In genomic region chr7:28083159-28083997, GRCh38 we compare ENCODE assay signal across 15 cellular contexts.
DNase-seq lines count a peak whose midpoint lies in the region; ATAC-seq and TF ChIP-seq lines count a peak whose summit lies in the region.
"Had no signal": no experiment of that assay in that cellular context is flagged by ENCODE, and none has a peak within 500 bp of the region (broad histone marks: within the 10 kb centered on the region; RNA-seq: fewer than 3 reads in every experiment).

No MANE protein-coding gene starts in this region.

- peaks cover 0 to 2% (median 0%) of the 10 kb centered on the region in 7 donors for H3K9me3 Mint-ChIP-seq in CD14-positive monocyte
- H3K9me3 Mint-ChIP-seq in CD8-positive, alpha-beta memory T cell, result no peaks in the 10 kb centered on the region
- H3K9me3 Mint-ChIP-seq: activated CD4-positive, alpha-beta T cell treated with anti-CD3 and anti-CD28 coated beads, Interleukin-2, amount 10 ng/mL, durations not matched to agents 7 days and 5 days; activated naive CD8-positive, alpha-beta T cell treated with anti-CD3 and anti-CD28 coated beads, Interleukin-2, amount 10 ng/mL, durations not matched to agents 7 days and 5 days; CD4-positive, alpha-beta T cell had no signal

- no peaks in the 10 kb centered on the region for H3K36me3 ChIP-seq in CD8-positive, alpha-beta memory T cell (ENCODE audit: insufficient read depth, low read length)
- H3K36me3 ChIP-seq: SJCRH30 had no signal

- TF ChIP-seq CTCF in CD14-positive monocyte (IDR thresholded peaks at IDR 0.05), result no peak

- intact Hi-C loops in CD14-positive monocyte (cut with micrococcal nuclease), result no loop called here

- no peaks in the 10 kb centered on the region for H3K4me1 ChIP-seq in CD8-positive, alpha-beta memory T cell (ENCODE audit: insufficient read depth, low read length)

- POLR2A ChIA-PET in CD8-positive, alpha-beta memory T cell (lab: Charles Lee), result no interaction called here

- peaks cover 0 to 5% (median 0%) of the 10 kb centered on the region in 3 donors for H3K27me3 Mint-ChIP-seq in CD14-positive monocyte (ENCODE audit: low read depth in 3 of 3)
- no peaks in the 10 kb centered on the region for H3K27me3 Mint-ChIP-seq in CD8-positive, alpha-beta memory T cell
- H3K27me3 Mint-ChIP-seq: activated CD4-positive, alpha-beta T cell treated with anti-CD3 and anti-CD28 coated beads, Interleukin-2, amount 10 ng/mL, durations not matched to agents 7 days and 5 days; activated naive CD8-positive, alpha-beta T cell treated with anti-CD3 and anti-CD28 coated beads, Interleukin-2, amount 10 ng/mL, durations not matched to agents 7 days and 5 days; CD4-positive, alpha-beta T cell had no signal

- ATAC-seq in GM18498 (IDR thresholded peaks at IDR 0.05; ENCODE audit: unreplicated experiment), result no peak
- ATAC-seq: left colon had no signal

- H3K4me3 Mint-ChIP-seq in CD14-positive monocyte, result peak overlapping the region in 1 of 2 donors; percentile 39
- no peak overlapping the region for H3K4me3 Mint-ChIP-seq in CD8-positive, alpha-beta memory T cell
- H3K4me3 Mint-ChIP-seq: activated CD4-positive, alpha-beta T cell treated with anti-CD3 and anti-CD28 coated beads, Interleukin-2, amount 10 ng/mL, durations not matched to agents 7 days and 5 days; activated naive CD8-positive, alpha-beta T cell treated with anti-CD3 and anti-CD28 coated beads, Interleukin-2, amount 10 ng/mL, durations not matched to agents 7 days and 5 days; CD4-positive, alpha-beta T cell had no signal

- no peak overlapping the region for H3K27ac ChIP-seq in CD8-positive, alpha-beta memory T cell (ENCODE audit: low read depth, low read length)
- H3K27ac ChIP-seq: SJCRH30 had no signal

- no peaks in the 10 kb centered on the region for H3K9me3 ChIP-seq in CD8-positive, alpha-beta memory T cell (ENCODE audit: low read length)
- H3K9me3 ChIP-seq: SJCRH30 had no signal

- no peak overlapping the region for H3K4me3 ChIP-seq in CD8-positive, alpha-beta memory T cell (ENCODE audit: low read length)
- H3K4me3 ChIP-seq: SJCRH30, skin epidermis had no signal

- DNase-seq in CD14-positive monocyte (ENCODE audit: low spot score) (peak; percentile 70), SIG-M5 (lab: John Stamatoyannopoulos, UW) (peak; percentile 42), foreskin melanocyte (peak; percentile 89), renal cortical epithelial cell (ENCODE audit: low read depth) (peak; percentile 74), NCI-H128 (lab: John Stamatoyannopoulos, UW; ENCODE audit: unreplicated experiment) (no peak)
- DNase-seq in CD8-positive, alpha-beta memory T cell, result no peak
- DNase-seq in activated CD4-positive, alpha-beta T cell treated with anti-CD3 and anti-CD28 coated beads, Interleukin-2, amount 50 U/mL, for 48 hours, result no peak
- DNase-seq: activated CD4-positive, alpha-beta T cell treated with anti-CD3 and anti-CD28 coated beads, Interleukin-2, amount 10 ng/mL, durations not matched to agents 7 days and 5 days; activated naive CD8-positive, alpha-beta T cell treated with anti-CD3 and anti-CD28 coated beads, Interleukin-2, amount 10 ng/mL, durations not matched to agents 7 days and 5 days; CD4-positive, alpha-beta T cell; left colon; NCI-H2029 treated with DMSO at 0.1 percent for 48 hours; SJCRH30 had no signal

- peaks cover 90% of the 10 kb centered on the region for H3K4me1 Mint-ChIP-seq in CD14-positive monocyte
- peaks cover 3 to 4% (median 3%) of the 10 kb centered on the region in 3 donors for H3K4me1 Mint-ChIP-seq in CD8-positive, alpha-beta memory T cell
- H3K4me1 Mint-ChIP-seq: activated CD4-positive, alpha-beta T cell treated with anti-CD3 and anti-CD28 coated beads, Interleukin-2, amount 10 ng/mL, durations not matched to agents 7 days and 5 days had no signal

- H3K36me3 Mint-ChIP-seq in CD14-positive monocyte, result peaks cover 2 to 7% of the 10 kb centered on the region in 2 donors
- no peaks in the 10 kb centered on the region for H3K36me3 Mint-ChIP-seq in CD8-positive, alpha-beta memory T cell
- H3K36me3 Mint-ChIP-seq: activated naive CD8-positive, alpha-beta T cell treated with anti-CD3 and anti-CD28 coated beads, Interleukin-2, amount 10 ng/mL, durations not matched to agents 7 days and 5 days had no signal

- no peaks in the 10 kb centered on the region for H3K27me3 ChIP-seq in CD8-positive, alpha-beta memory T cell (ENCODE audit: insufficient read depth, low read length, poor library complexity, severe bottlenecking)
- H3K27me3 ChIP-seq: SJCRH30 had no signal

- H3K27ac Mint-ChIP-seq in CD14-positive monocyte, result peak overlapping the region; percentile 93 to 99 (median 97)
- H3K27ac Mint-ChIP-seq in CD8-positive, alpha-beta memory T cell, result peak overlapping the region in 1 of 8 donors; percentile 66
- H3K27ac Mint-ChIP-seq: activated CD4-positive, alpha-beta T cell treated with anti-CD3 and anti-CD28 coated beads, Interleukin-2, amount 10 ng/mL, durations not matched to agents 7 days and 5 days; activated naive CD8-positive, alpha-beta T cell treated with anti-CD3 and anti-CD28 coated beads, Interleukin-2, amount 10 ng/mL, durations not matched to agents 7 days and 5 days; CD4-positive, alpha-beta T cell had no signal

- CTCF ChIA-PET in CD8-positive, alpha-beta memory T cell (lab: Charles Lee), result interaction anchor here (1.2 kb wide), 1 partner anchor 9 kb away, joined by 3 read pairs; no protein-coding TSS in a partner anchor

Comparison
In these comparisons a context has a peak if more than half of its experiments do, and no peak if none do; other contexts are left out.
1. DNase-seq: peak in CD14-positive monocyte (single experiment), SIG-M5 (single experiment), foreskin melanocyte (single experiment) and renal cortical epithelial cell (single experiment); none in NCI-H128 (single experiment), CD8-positive, alpha-beta memory T cell (0 of 5) and activated CD4-positive, alpha-beta T cell treated with anti-CD3 and anti-CD28 coated beads, Interleukin-2, amount 50 U/mL, for 48 hours (0 of 2).